In the genomic region with DNA sequence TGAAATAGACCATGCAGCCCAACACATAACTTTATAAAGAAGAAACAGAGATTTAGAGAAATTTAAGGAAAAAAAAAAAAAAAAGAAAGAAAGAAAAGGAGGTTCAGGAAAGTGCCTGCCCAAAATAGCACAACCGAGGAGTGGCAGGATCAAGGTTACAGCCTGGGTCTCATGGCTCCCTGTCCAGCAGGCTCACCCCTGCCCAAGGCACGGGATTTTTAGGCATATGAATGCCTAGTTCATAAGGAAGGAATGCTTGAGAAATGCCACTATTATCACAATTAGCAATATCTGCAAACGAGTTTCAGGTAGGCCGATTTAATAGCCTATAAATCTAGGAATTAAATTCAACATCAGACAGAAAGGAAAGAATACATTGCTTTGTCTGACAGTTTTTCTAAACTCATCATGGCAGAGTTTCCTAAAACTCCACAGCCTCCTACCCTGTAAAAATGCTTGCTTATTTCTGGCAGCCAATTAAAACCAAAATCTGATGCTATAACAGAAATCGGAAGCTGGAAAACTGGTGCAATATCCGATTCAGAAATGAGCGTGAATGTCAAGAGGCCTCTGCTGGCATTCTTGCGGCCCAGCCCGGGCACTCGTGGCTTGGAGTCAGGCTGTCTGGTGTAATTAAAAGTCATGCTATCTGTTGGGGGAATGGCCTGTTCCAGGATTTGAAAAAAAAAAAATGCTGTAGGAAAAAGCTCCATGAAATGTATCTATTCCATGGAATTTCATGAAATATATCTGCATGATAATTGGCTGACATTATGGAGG, we compare ENCODE assay signal across 25 cellular contexts.
DNase-seq lines count a peak whose midpoint lies in the region; ATAC-seq and TF ChIP-seq lines count a peak whose summit lies in the region.
"Had no signal": no experiment of that assay in that cellular context is flagged by ENCODE, and none has a peak within 500 bp of the region (broad histone marks: within the 10 kb centered on the region; RNA-seq: fewer than 3 reads in every experiment).

No MANE protein-coding gene starts in this region.

- ATAC-seq in left cardiac atrium (peak in 1 of 2 donors; percentile 70), Right ventricle myocardium inferior (no peak)
- ATAC-seq: HepG2; left lobe of liver; stimulated activated memory B cell treated with anti-CD40 and anti-IgM and Interleukin-4, amounts not matched to agents 10 μg/mL and 1 μg/mL and 100 μg/mL, for 72 hours had no signal

- no peaks in the 10 kb centered on the region for H3K36me3 ChIP-seq in thyroid gland
- H3K36me3 ChIP-seq: HAP-1, neutrophil, prostate gland, vagina had no signal

- WGBS in thyroid gland, 2 donors, result 69 to 74% methylated on average over 10 of the region's 10 CpGs

- no peak for TF ChIP-seq POLR2A in thyroid gland (IDR thresholded peaks at IDR 0.05)

- no peak overlapping the region for H3K4me3 ChIP-seq in thyroid gland (replicated peaks in 1 of 3)
- H3K4me3 ChIP-seq: HAP-1, prostate gland, vagina had no signal

- TF ChIP-seq CTCF in thyroid gland (IDR thresholded peaks at IDR 0.05), result no peak

- no peaks in the 10 kb centered on the region for H3K4me1 ChIP-seq in thyroid gland
- H3K4me1 ChIP-seq: HAP-1, prostate gland, vagina had no signal

- no peaks in the 10 kb centered on the region for H3K27me3 ChIP-seq in thyroid gland
- H3K27me3 ChIP-seq: neutrophil, vagina had no signal

- no peaks in the 10 kb centered on the region for H3K9me3 ChIP-seq in thyroid gland
- H3K9me3 ChIP-seq: HAP-1, neutrophil, prostate gland, vagina had no signal

- intact Hi-C loops in left cardiac atrium (cut with DNase I) (no loop called here), Right ventricle myocardium inferior (cut with DNase I) (no loop called here), thyroid gland (cut with DNase I) (no loop called here)

- DNase-seq in left cardiac atrium (peak; percentile 26), Right ventricle myocardium inferior (ENCODE audit: missing footprints) (no peak), cerebellar cortex (ENCODE audit: low spot score) (peak; percentile 65), midbrain (lab: John Stamatoyannopoulos, UW) (peak; percentile 11), thyroid gland (peak; percentile 6 to 35), SKM-1 (lab: John Stamatoyannopoulos, UW; ENCODE audit: unreplicated experiment) (no peak)
- DNase-seq in stimulated activated CD4-positive, alpha-beta T cell treated with anti-CD3 and anti-CD28 coated beads, Interleukin-4, amount 100 ng/mL, for 4 hours, result no peak
- DNase-seq in activated CD4-positive, alpha-beta T cell treated with anti-CD3 and anti-CD28 coated beads for 4 hours, result no peak
- DNase-seq: activated CD4-positive, alpha-beta T cell treated with anti-CD3 and anti-CD28 coated beads, Interleukin-2, amount 50 U/mL, for 4 hours; activated T-cell treated with anti-CD3 and anti-CD28 coated beads, Interleukin-2, amount 50 U/mL, for 48 hours; DMS79; GDM1; Karpas-422; mesendoderm; naive B cell; NCI-H1436; NCI-H510A had no signal

- no peak overlapping the region for H3K27ac ChIP-seq in thyroid gland
- H3K27ac ChIP-seq: C4-2B, neutrophil, prostate gland, vagina had no signal

Comparison
In these comparisons a context has a peak if more than half of its experiments do, and no peak if none do; other contexts are left out.
1. DNase-seq: peak in left cardiac atrium (single experiment), cerebellar cortex (single experiment), midbrain (single experiment) and thyroid gland (2 of 2); none in Right ventricle myocardium inferior (single experiment), SKM-1 (single experiment), stimulated activated CD4-positive, alpha-beta T cell treated with anti-CD3 and anti-CD28 coated beads, Interleukin-4, amount 100 ng/mL, for 4 hours (0 of 2) and activated CD4-positive, alpha-beta T cell treated with anti-CD3 and anti-CD28 coated beads for 4 hours (0 of 2).